In the genomic region with DNA sequence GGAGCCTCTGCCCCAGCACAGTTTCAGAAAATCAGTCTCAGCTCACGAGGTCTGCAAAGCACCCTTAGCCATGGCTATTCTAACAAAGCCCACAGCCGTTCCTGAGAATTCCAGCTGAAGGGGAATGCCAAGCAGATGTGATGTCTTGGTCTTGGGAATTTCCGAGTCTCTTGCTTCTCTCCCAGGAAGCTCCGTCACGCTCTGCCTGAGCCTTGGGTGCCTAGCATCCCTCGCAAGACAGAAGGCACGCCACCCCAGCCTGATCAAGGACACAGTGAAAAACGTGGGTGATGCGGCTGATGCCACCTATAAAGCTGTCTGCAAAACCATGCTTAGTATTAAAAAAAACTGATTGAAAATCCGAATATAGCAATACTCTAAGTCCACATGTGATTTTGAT, we compare ENCODE assay signal across 17 cellular contexts.
"Had no signal": no experiment of that assay in that cellular context is flagged by ENCODE, and none has a peak within 500 bp of the region (broad histone marks: within the 10 kb centered on the region; RNA-seq: fewer than 3 reads in every experiment).

No MANE protein-coding gene starts in this region.

- H3K9me3 ChIP-seq: esophagus squamous epithelium, thyroid gland had no signal

- H3K4me2 ChIP-seq: smooth muscle cell had no signal

- DNase-seq: effector memory CD8-positive, alpha-beta T cell; esophagus squamous epithelium; foreskin keratinocyte; heart left ventricle; islet precursor cell; left cardiac atrium; left ventricle myocardium inferior; lower lobe of right lung; natural killer cell; posterior cingulate gyrus; right cardiac atrium; stimulated activated CD4-positive, alpha-beta T cell treated with anti-CD3 and anti-CD28 coated beads, Interleukin-2, amount 100 ng/mL, for 48 hours; stimulated activated naive CD4-positive, alpha-beta T cell treated with Interleukin-2 at 50 U/mL for 16 hours; thyroid gland had no signal

- H3K27ac ChIP-seq: epithelial cell of prostate, esophagus squamous epithelium, foreskin keratinocyte, heart left ventricle, left ventricle myocardium inferior, lower lobe of right lung, thyroid gland had no signal

- H3K4me1 ChIP-seq: esophagus squamous epithelium, foreskin keratinocyte, heart left ventricle, left ventricle myocardium inferior, lower lobe of right lung, thyroid gland had no signal

- ATAC-seq: effector memory CD8-positive, alpha-beta T cell; foreskin keratinocyte; heart left ventricle; left cardiac atrium; lower lobe of right lung; natural killer cell; right cardiac atrium had no signal

- FAIRE-seq: urothelium cell line had no signal

- H3K36me3 ChIP-seq: esophagus squamous epithelium, heart left ventricle, left ventricle myocardium inferior, lower lobe of right lung, thyroid gland had no signal

- H3K27me3 ChIP-seq: thyroid gland had no signal

- H3K4me3 ChIP-seq: esophagus squamous epithelium, heart left ventricle, left ventricle myocardium inferior, lower lobe of right lung, smooth muscle cell, thyroid gland had no signal
